Comparison of ENCODE assay signal across 8 cellular contexts in genomic region chr5:67493676-67494075, GRCh38.
DNase-seq lines count a peak whose midpoint lies in the region; ATAC-seq and TF ChIP-seq lines count a peak whose summit lies in the region.

No MANE protein-coding gene starts in this region.

- intact Hi-C loops in ascending aorta (cut with DNase I) (loop anchor here (10.0 kb wide), 1 partner anchor 761 kb away; no protein-coding TSS in a partner anchor), transverse colon (cut with DNase I; ENCODE audit: low total_unique reads) (no loop called here)

- H3K27ac ChIP-seq in ascending aorta (no peak overlapping the region), transverse colon (peak overlapping the region in 2 of 4 donors; percentile 65 to 79)

- ATAC-seq in omental fat pad (ENCODE audit: low FRiP score) (no peak), GM18873 (IDR thresholded peaks at IDR 0.05; ENCODE audit: low FRiP score, unreplicated experiment) (no peak)

- no peaks in the 10 kb centered on the region for H3K9me3 ChIP-seq in ascending aorta
- no peaks in the 10 kb centered on the region for H3K9me3 ChIP-seq in transverse colon

- no peak overlapping the region for H3K4me3 ChIP-seq in ascending aorta
- H3K4me3 ChIP-seq in transverse colon: no peak overlapping the region

- in situ Hi-C loops in transverse colon (cut with MboI; ENCODE audit: low pct_ligation_motif_present in 1 of 4, low pct_unique_long_range_greater_than_20kb in 1 of 4, low sequenced_read_pairs in 3 of 4): no loop called here

- H3K36me3 ChIP-seq in ascending aorta (no peaks in the 10 kb centered on the region), transverse colon (no peaks in the 10 kb centered on the region)

- no peak for TF ChIP-seq POLR2A in transverse colon (IDR thresholded peaks at IDR 0.05)

- TF ChIP-seq CTCF in ascending aorta (IDR thresholded peaks at IDR 0.05) (peak in 2 of 3 experiments; percentile 12 to 36), transverse colon (IDR thresholded peaks at IDR 0.05) (peak; percentile 11 to 58 (median 40)), omental fat pad (IDR thresholded peaks at IDR 0.05) (no peak)

- WGBS in transverse colon (ENCODE audit: low coverage in 1 of 2), 2 donors: 85% methylated on average over 2 of the region's 2 CpGs; no CpG with 5 or more reads in 1 of the 2 donors

- H3K27me3 ChIP-seq in ascending aorta: no peaks in the 10 kb centered on the region
- no peaks in the 10 kb centered on the region for H3K27me3 ChIP-seq in transverse colon

- DNase-seq in DMS 273 treated with DMSO at 0.1 percent for 48 hours (lab: John Stamatoyannopoulos, UW): peak; percentile 7
- peak; percentile 70 for DNase-seq in NCI-H1092 treated with DMSO at 0.1 percent for 48 hours (lab: John Stamatoyannopoulos, UW)
- DNase-seq in ascending aorta (ENCODE audit: low spot score in 2 of 2): no peak
- peak; percentile 60 for DNase-seq in iPS-NIHi11 (ENCODE audit: low spot score)
- DNase-seq in transverse colon: peak; percentile 54
- no peak for DNase-seq in omental fat pad (ENCODE audit: low spot score)
- no peak for DNase-seq in GDM1 (lab: John Stamatoyannopoulos, UW)

- H3K4me1 ChIP-seq in ascending aorta (no peaks in the 10 kb centered on the region), transverse colon (peaks cover 7 to 36% (median 13%) of the 10 kb centered on the region in 4 donors)

- no peak for TF ChIP-seq EP300 in transverse colon (IDR thresholded peaks at IDR 0.05; ENCODE audit: low read depth)

Comparison
In these comparisons a context has a peak if more than half of its experiments do, and no peak if none do; other contexts are left out.
1. DNase-seq: peak in DMS 273 treated with DMSO at 0.1 percent for 48 hours (single experiment), NCI-H1092 treated with DMSO at 0.1 percent for 48 hours (single experiment), iPS-NIHi11 (single experiment) and transverse colon (single experiment); none in ascending aorta (0 of 2), omental fat pad (single experiment) and GDM1 (single experiment).
2. CTCF ChIP-seq: peak in ascending aorta (2 of 3) and transverse colon (5 of 5); none in omental fat pad (0 of 3).